ENCODE assay signal across 8 cellular contexts in genomic region chr11:71251761-71252433, GRCh38. TPM values are rescaled to one million over a fixed set of nuclear protein-coding genes. Genes with fewer than 3 reads are reported as not detected.
DNase-seq lines count a peak whose midpoint lies in the region; ATAC-seq and TF ChIP-seq lines count a peak whose summit lies in the region.

No MANE protein-coding gene starts in this region.

- no peak overlapping the region for H3K27ac Mint-ChIP-seq in immature natural killer cell
- H3K27ac Mint-ChIP-seq in activated naive CD4-positive, alpha-beta T cell treated with anti-CD3 and anti-CD28 coated beads, Interleukin-2, amount 10 ng/mL, durations not matched to agents 7 days and 5 days = no peak overlapping the region

- H3K36me3 Mint-ChIP-seq in immature natural killer cell = no peaks in the 10 kb centered on the region
- H3K36me3 Mint-ChIP-seq in activated naive CD4-positive, alpha-beta T cell treated with anti-CD3 and anti-CD28 coated beads, Interleukin-2, amount 10 ng/mL, durations not matched to agents 7 days and 5 days = no peaks in the 10 kb centered on the region

- POLR2A ChIA-PET in BJ (lab: Charles Lee) = no interaction called here

- H3K4me3 Mint-ChIP-seq in immature natural killer cell = no peak overlapping the region
- no peak overlapping the region for H3K4me3 Mint-ChIP-seq in activated naive CD4-positive, alpha-beta T cell treated with anti-CD3 and anti-CD28 coated beads, Interleukin-2, amount 10 ng/mL, durations not matched to agents 7 days and 5 days

- H3K4me1 Mint-ChIP-seq in immature natural killer cell = peaks cover 0 to 2% of the 10 kb centered on the region in 2 donors
- peaks cover 2% of the 10 kb centered on the region for H3K4me1 Mint-ChIP-seq in activated naive CD4-positive, alpha-beta T cell treated with anti-CD3 and anti-CD28 coated beads, Interleukin-2, amount 10 ng/mL, durations not matched to agents 7 days and 5 days

- H3K36me3 ChIP-seq in BJ (ENCODE audit: control insufficient read depth, insufficient read depth, low read length) (no peaks in the 10 kb centered on the region), breast epithelium (no peaks in the 10 kb centered on the region), lower lobe of right lung (no peaks in the 10 kb centered on the region)

- H3K4me1 ChIP-seq in breast epithelium (peaks cover 0 to 4% of the 10 kb centered on the region in 2 donors), lower lobe of right lung (peaks cover 14% of the 10 kb centered on the region)

- no peaks in the 10 kb centered on the region for H3K9me3 ChIP-seq in breast epithelium
- H3K9me3 ChIP-seq in lower lobe of right lung = no peaks in the 10 kb centered on the region

- TF ChIP-seq POLR2A in breast epithelium (IDR thresholded peaks at IDR 0.05) = no peak

- H3K27me3 ChIP-seq in BJ (ENCODE audit: control insufficient read depth, insufficient read depth, low read length) = peaks cover 33% of the 10 kb centered on the region
- peaks cover 0 to 25% of the 10 kb centered on the region in 2 donors for H3K27me3 ChIP-seq in breast epithelium
- H3K27me3 ChIP-seq in lower lobe of right lung (ENCODE audit: low read depth) = peaks cover 54% of the 10 kb centered on the region

- peak; percentile 49 for ATAC-seq in HG03571 (IDR thresholded peaks at IDR 0.05; ENCODE audit: unreplicated experiment)
- peak; percentile 55 to 57 for ATAC-seq in lower lobe of right lung
- no peak for ATAC-seq in HG02973 (IDR thresholded peaks at IDR 0.05; ENCODE audit: unreplicated experiment)

- no peak for DNase-seq in BJ (ENCODE audit: low read depth)
- peak in 1 of 2 donors; percentile 52 for DNase-seq in breast epithelium (ENCODE audit: low spot score in 2 of 2)
- DNase-seq in lower lobe of right lung = no peak
- DNase-seq in immature natural killer cell = no peak
- no peak for DNase-seq in activated naive CD4-positive, alpha-beta T cell treated with anti-CD3 and anti-CD28 coated beads, Interleukin-2, amount 50 U/mL, for 16 hours
- no peak for DNase-seq in activated naive CD4-positive, alpha-beta T cell treated with anti-CD3 and anti-CD28 coated beads, Interleukin-2, amount 10 ng/mL, durations not matched to agents 7 days and 5 days

- CTCF ChIA-PET in BJ (lab: Yijun Ruan, JAX) = interaction anchor here (0.8 to 5.5 kb wide), 9 partner anchors 8 to 165 kb away, joined by 3 to 26 read pairs (median 4); no protein-coding TSS in a partner anchor
- CTCF ChIA-PET in activated naive CD4-positive, alpha-beta T cell treated with anti-CD3 and anti-CD28 coated beads, Interleukin-2, amount 10 ng/mL, durations not matched to agents 7 days and 5 days (lab: Charles Lee) = no interaction called here

- intact Hi-C loops in breast epithelium (cut with DNase I; ENCODE audit: low total_unique reads) = no loop called here
- intact Hi-C loops in lower lobe of right lung (cut with DNase I) = no loop called here

- H3K27ac ChIP-seq in breast epithelium = peak overlapping the region; percentile 78 to 86
- peak overlapping the region; percentile 84 for H3K27ac ChIP-seq in lower lobe of right lung

- H3K9me3 Mint-ChIP-seq in immature natural killer cell = no peaks in the 10 kb centered on the region
- H3K9me3 Mint-ChIP-seq in activated naive CD4-positive, alpha-beta T cell treated with anti-CD3 and anti-CD28 coated beads, Interleukin-2, amount 10 ng/mL, durations not matched to agents 7 days and 5 days = no peaks in the 10 kb centered on the region

- peak; percentile 13; the same call in 1 of the 2 replicates for TF ChIP-seq CTCF in BJ (IDR thresholded peaks at IDR 0.05; ENCODE audit: insufficient read depth, low read depth, low read length)
- TF ChIP-seq CTCF in breast epithelium (IDR thresholded peaks at IDR 0.05) = peak in 1 of 3 donors; percentile 35
- peak; percentile 38 for TF ChIP-seq CTCF in lower lobe of right lung (IDR thresholded peaks at IDR 0.05)

- peak overlapping the region; percentile 44 for H3K4me3 ChIP-seq in BJ (ENCODE audit: low read depth, low read length)
- peak overlapping the region; percentile 24 to 73 (median 63) for H3K4me3 ChIP-seq in breast epithelium
- H3K4me3 ChIP-seq in lower lobe of right lung = peak overlapping the region; percentile 62

- H3K27me3 Mint-ChIP-seq in immature natural killer cell (ENCODE audit: low read depth in 3 of 3) = peaks cover 11 to 28% (median 24%) of the 10 kb centered on the region in 3 donors
- H3K27me3 Mint-ChIP-seq in activated naive CD4-positive, alpha-beta T cell treated with anti-CD3 and anti-CD28 coated beads, Interleukin-2, amount 10 ng/mL, durations not matched to agents 7 days and 5 days = peaks cover 85% of the 10 kb centered on the region

RNA-seq across cellular contexts. Expression of gene SHANK2, which starts 0.5 kb away (rescaled TPM):
- polyA plus RNA-seq in BJ (2011; rRNA removed) = 0.28 and 0.37 TPM in 2 replicates
- polyA minus RNA-seq in BJ (2011; rRNA and poly(A)+ RNA removed) = 2.1 and 2.6 TPM in 2 replicates
- 10 to 100 TPM in 2 of 3 donors, 1 to 10 TPM in 1; 1.3 to 38.8 (median 33.1) TPM for total RNA-seq in breast epithelium
- 59.8 TPM for total RNA-seq in lower lobe of right lung
- not detected for polyA plus RNA-seq in immature natural killer cell
